In genomic region chr11:129846508-129847335, GRCh38 we compare ENCODE assay signal across 8 cellular contexts. TPM values are rescaled to one million over a fixed set of nuclear protein-coding genes. Genes with fewer than 3 reads are reported as not detected.
DNase-seq lines count a peak whose midpoint lies in the region; ATAC-seq, FAIRE-seq and TF ChIP-seq lines count a peak whose summit lies in the region.

No MANE protein-coding gene starts in this region.

- in situ Hi-C loops in GM12878 (cut with MboI), result no loop called here

- no peaks in the 10 kb centered on the region for H3K9me3 Mint-ChIP-seq in H9

- H3K4ac ChIP-seq in neuronal stem cell (ENCODE audit: low read length) (no peak overlapping the region), H9 (ENCODE audit: low read depth, low read length) (no peak overlapping the region)

- H4K5ac ChIP-seq in H9 (ENCODE audit: insufficient read length, low read depth, low read length), result no peak overlapping the region

- no TSS peak for BruUV-seq in GM12878 (replicated peaks; lab: Mats Ljungman, UMichigan)

- H3K27ac ChIP-seq in GM12878 (ENCODE audit: control insufficient read depth, insufficient read depth) (no peak overlapping the region), neuronal stem cell (replicated peaks; ENCODE audit: low read length) (no peak overlapping the region), H9 (ENCODE audit: insufficient read length, low read depth, low read length) (no peak overlapping the region)

- peak overlapping the region; percentile 73 for H3K18ac ChIP-seq in neuronal stem cell (ENCODE audit: low read length)
- no peak overlapping the region for H3K18ac ChIP-seq in H9 (ENCODE audit: insufficient read length, low read depth, low read length)

- H3K4me2 ChIP-seq in GM12878 (ENCODE audit: control insufficient read depth, insufficient read depth) (no peak overlapping the region), neuronal stem cell (ENCODE audit: insufficient read depth, low read length, poor library complexity, severe bottlenecking) (no peak overlapping the region), H9 (ENCODE audit: insufficient read depth, insufficient read length, low read length) (no peak overlapping the region)

- SMC1A ChIA-PET in GM12878 (lab: Charles Lee; ENCODE audit: uncharacterized antibody, unreplicated experiment), result no interaction called here

- no peak for TF ChIP-seq RAD21 in GM12878 (IDR thresholded peaks at IDR 0.05; ENCODE audit: insufficient read depth, low read depth, low read length)

- H3K4me1 ChIP-seq in GM12878 (ENCODE audit: control insufficient read depth, insufficient read depth, low read length), result no peaks in the 10 kb centered on the region
- peaks cover 0 to 6% of the 10 kb centered on the region in 2 donors for H3K4me1 ChIP-seq in neuronal stem cell (ENCODE audit: control insufficient read depth in 2 of 2, insufficient read depth in 1 of 2, low read depth in 1 of 2, low read length in 2 of 2)
- no peaks in the 10 kb centered on the region for H3K4me1 ChIP-seq in H9 (ENCODE audit: insufficient read depth, low read length)

- H4K8ac ChIP-seq in neuronal stem cell (ENCODE audit: low read depth, low read length), result no peak overlapping the region
- no peak overlapping the region for H4K8ac ChIP-seq in H9 (replicated peaks; ENCODE audit: insufficient read length, low read depth, low read length)

- H3K27me3 ChIP-seq in GM12878 (replicated peaks in 1 of 2; ENCODE audit: control insufficient read depth in 2 of 2, insufficient read depth in 2 of 2, low read length in 1 of 2) (no peaks in the 10 kb centered on the region), neuronal stem cell (ENCODE audit: control insufficient read depth in 3 of 3, insufficient read depth in 3 of 3, low read depth in 1 of 3, low read length in 3 of 3) (no peaks in the 10 kb centered on the region), H9 (ENCODE audit: insufficient read depth, low read length) (no peaks in the 10 kb centered on the region)

- WGBS in GM12878 (ENCODE audit: insufficient coverage, insufficient replicate concordance, low lambda C conversion rate, missing lambda C conversion rate), result 24% methylated on average over 6 of the region's 6 CpGs
- WGBS in neuronal stem cell (ENCODE audit: extremely low coverage in 2 of 2, insufficient read length in 2 of 2, insufficient replicate concordance in 1 of 2), 2 donors, result no CpG with 5 or more reads among the region's 6 CpGs
- WGBS in H9 (ENCODE audit: extremely low coverage, insufficient read length, low lambda C conversion rate), result no CpG with 5 or more reads among the region's 6 CpGs

- no peak overlapping the region for H2BK20ac ChIP-seq in H9 (ENCODE audit: low read depth, low read length, poor library complexity, severe bottlenecking)

- H3K79me1 ChIP-seq in neuronal stem cell (ENCODE audit: low read depth, low read length), result no peaks in the 10 kb centered on the region
- no peaks in the 10 kb centered on the region for H3K79me1 ChIP-seq in H9 (ENCODE audit: insufficient read depth, low read depth, low read length, poor library complexity, severe bottlenecking)

- no peaks in the 10 kb centered on the region for H3K23me2 ChIP-seq in H9 (ENCODE audit: insufficient read length, low read depth, low read length, poor library complexity, severe bottlenecking)

- TF ChIP-seq EP300 in GM12878 (IDR thresholded peaks at IDR 0.05; ENCODE audit: borderline replicate concordance in 1 of 2, control insufficient read depth in 1 of 2, low read depth in 2 of 2, low read length in 2 of 2), result no peak

- TF ChIP-seq CTCF in GM12878 (IDR thresholded peaks at IDR 0.05 in 2 of 3, conservative IDR thresholded peaks at IDR 0.05 in 1 of 3; ENCODE audit: control insufficient read depth in 2 of 3, extremely low read depth in 1 of 3, insufficient read depth in 1 of 3, low read depth in 3 of 3, low read length in 3 of 3) (no peak), H9 (conservative IDR thresholded peaks at IDR 0.05) (no peak)

- H2AFZ ChIP-seq in GM12878 (ENCODE audit: control insufficient read depth, low read depth, low read length) (no peak overlapping the region), neuronal stem cell (ENCODE audit: low read length) (no peak overlapping the region), H9 (ENCODE audit: low read length) (no peak overlapping the region)

- no peak overlapping the region for H3K56ac ChIP-seq in H9 (ENCODE audit: insufficient read length, low read depth, low read length)

- H2AK5ac ChIP-seq in neuronal stem cell (ENCODE audit: low read depth, low read length), result no peak overlapping the region
- H2AK5ac ChIP-seq in H9 (ENCODE audit: insufficient read length, low read length), result no peak overlapping the region

- peak overlapping the region in 1 of 3 experiments; percentile 93; a peak in 2 of 7 replicates for H3K27ac Mint-ChIP-seq in H9

- H3K4me1 Mint-ChIP-seq in H9, result peaks cover 4 to 9% of the 10 kb centered on the region in 2 experiments; a peak in 3 of 4 replicates

- CTCF ChIA-PET in GM12878 (lab: Yijun Ruan, JAX), result no interaction called here

- H3K4me3 ChIP-seq in GM12878 (no peak overlapping the region), neuronal stem cell (ENCODE audit: low read length in 2 of 2) (no peak overlapping the region)

- no peak overlapping the region for H3K14ac ChIP-seq in neuronal stem cell (ENCODE audit: low read length)
- H3K14ac ChIP-seq in H9 (ENCODE audit: insufficient read depth, low read length), result no peak overlapping the region

- no peak overlapping the region for H4K91ac ChIP-seq in neuronal stem cell (ENCODE audit: low read depth, low read length, poor library complexity)
- no peak overlapping the region for H4K91ac ChIP-seq in H9 (ENCODE audit: insufficient read length, low read depth, low read length)

- POLR2A ChIA-PET in GM12878 (lab: Charles Lee), result no interaction called here

- intact Hi-C loops in GM12878 (cut with micrococcal nuclease; ENCODE audit: unreplicated experiment), result no loop called here

- H2BK12ac ChIP-seq in neuronal stem cell (ENCODE audit: low read length) (no peak overlapping the region), H9 (ENCODE audit: insufficient read length, low read depth, low read length) (no peak overlapping the region)

- H3K79me2 ChIP-seq in GM12878 (ENCODE audit: control insufficient read depth, insufficient read depth, low read length), result no peaks in the 10 kb centered on the region
- H3K79me2 ChIP-seq in H9 (ENCODE audit: insufficient read depth, low read length), result no peaks in the 10 kb centered on the region

- H3K23ac ChIP-seq in neuronal stem cell (ENCODE audit: low read depth, low read length, poor library complexity), result no peak overlapping the region
- H3K23ac ChIP-seq in H9 (ENCODE audit: insufficient read length, low read depth, low read length), result no peak overlapping the region

- H3K36me3 ChIP-seq in GM12878 (ENCODE audit: control insufficient read depth in 2 of 2, insufficient read depth in 2 of 2, low read length in 1 of 2), result no peaks in the 10 kb centered on the region
- H3K36me3 ChIP-seq in neuronal stem cell (replicated peaks in 1 of 2; ENCODE audit: control insufficient read depth in 2 of 2, insufficient read depth in 2 of 2, low read length in 2 of 2), result no peaks in the 10 kb centered on the region

- H2BK15ac ChIP-seq in neuronal stem cell (ENCODE audit: low read length) (no peak overlapping the region), H9 (ENCODE audit: low read depth, low read length) (no peak overlapping the region)

- ATAC-seq in GM12878 (peak; percentile 81), HG02623 (IDR thresholded peaks at IDR 0.05; ENCODE audit: unreplicated experiment) (no peak)

- no peak overlapping the region for H3K4me3 Mint-ChIP-seq in H9

- H3K27me3 Mint-ChIP-seq in H9 (ENCODE audit: low read depth), result no peaks in the 10 kb centered on the region; the same call in 1 of the 2 replicates

- H2BK120ac ChIP-seq in neuronal stem cell (ENCODE audit: low read depth, low read length), result no peak overlapping the region
- H2BK120ac ChIP-seq in H9 (ENCODE audit: low read depth, low read length, poor library complexity, severe bottlenecking), result no peak overlapping the region

- no peak overlapping the region for H3T11ph ChIP-seq in H9 (ENCODE audit: low read length)

- no peaks in the 10 kb centered on the region for H4K20me1 ChIP-seq in GM12878 (ENCODE audit: control insufficient read depth, insufficient read depth)
- H4K20me1 ChIP-seq in H9 (ENCODE audit: control insufficient read depth, insufficient read depth, insufficient read length), result no peaks in the 10 kb centered on the region

- H3K9me3 ChIP-seq in GM12878 (replicated peaks; ENCODE audit: control insufficient read depth, insufficient read depth, low read length) (no peaks in the 10 kb centered on the region), neuronal stem cell (replicated peaks in 1 of 2; ENCODE audit: control insufficient read depth in 2 of 2, insufficient read depth in 1 of 2, low read depth in 1 of 2, low read length in 2 of 2) (peaks cover 0 to 2% of the 10 kb centered on the region in 2 donors), H9 (ENCODE audit: control insufficient read depth, low read depth, low read length) (no peaks in the 10 kb centered on the region)

- H3K36me3 Mint-ChIP-seq in H9 (ENCODE audit: insufficient read depth in 1 of 3, low read depth in 3 of 3), result no peaks in the 10 kb centered on the region

- H3K9ac ChIP-seq in GM12878 (ENCODE audit: control insufficient read depth, insufficient read depth, low read length), result no peak overlapping the region
- no peak overlapping the region for H3K9ac ChIP-seq in neuronal stem cell (ENCODE audit: low read depth, low read length, poor library complexity)
- no peak overlapping the region for H3K9ac ChIP-seq in H9 (ENCODE audit: extremely low read depth, insufficient read length, low read length)

- H2BK5ac ChIP-seq in neuronal stem cell (ENCODE audit: low read length) (no peak overlapping the region), H9 (ENCODE audit: insufficient read length, low read length) (no peak overlapping the region)

- FAIRE-seq in GM12878 (lab: Jason Lieb, UNC), result peak; percentile 18

- RAD21 ChIA-PET in GM12878 (lab: Charles Lee; ENCODE audit: unreplicated experiment), result no interaction called here

- DNase-seq in GM04503 (ENCODE audit: low read depth) (peak; percentile 87), NCI-H187 treated with DMSO at 0.1 percent for 48 hours (lab: John Stamatoyannopoulos, UW) (peak; percentile 63), GM12878 (ENCODE audit: low read depth, low spot score) (peak; percentile 17), neuronal stem cell (ENCODE audit: low spot score) (no peak), D341Med (ENCODE audit: low spot score) (no peak), H9 (no peak)
- no peak for DNase-seq in activated effector memory CD4-positive, alpha-beta T cell treated with anti-CD3 and anti-CD28 coated beads, Interleukin-2, amount 50 U/mL, for 16 hours

- no peak for TF ChIP-seq POLR2A in GM12878 (IDR thresholded peaks at IDR 0.05; ENCODE audit: low read depth, low read length)

RNA-seq across cellular contexts. Expression of gene TMEM45B, which starts 31.1 kb away (rescaled TPM):
- total RNA-seq in GM12878 (2013; cell fraction: nucleolus; rRNA removed), result not detected in 2 replicates
- total RNA-seq in GM12878 (2014; rRNA removed) (not detected in 2 replicates), GM12878 (2014; rRNA removed; fragmentation: Illumina TruSeq; extraction: Trizol) (not detected in 2 replicates), GM12878 (2021) (0.13 TPM in 1 of 2 replicates, not detected in the other), H9 (2021) (0.35 and 0.70 TPM in 2 replicates)
- not detected for polyA plus RNA-seq in GM12878 (2011; ENCODE audit: low read depth)
- polyA plus RNA-seq in GM12878 (2011; rRNA removed) (not detected in 2 replicates), GM12878 (2014; fragmentation: Illumina TruSeq; extraction: Trizol) (not detected in 2 replicates), GM12878 (2014; fragmentation: Nextera tagmentation; extraction: Ambion mirVana) (under 1 TPM in 1 of 2 experiments, not detected in 1; 0.05 TPM), GM12878 (2014; rRNA removed) (not detected in 2 replicates), GM12878 (2016; fragmentation: Nextera tagmentation; extraction: Ambion mirVana) (not detected)
- polyA plus RNA-seq in GM12878 (2011; cell fraction: cytosol; rRNA removed), result not detected in 2 replicates
- not detected in 2 replicates for polyA plus RNA-seq in GM12878 (2011; cell fraction: nucleus; rRNA removed)
- 0.07 TPM in 1 of 2 replicates, not detected in the other for polyA plus RNA-seq in GM12878 (2012)
- polyA minus RNA-seq in GM12878 (2011; rRNA and poly(A)+ RNA removed), result not detected in 2 replicates
- polyA minus RNA-seq in GM12878 (2011; cell fraction: cytosol; rRNA and poly(A)+ RNA removed), result not detected in 2 replicates
- not detected in 2 replicates for polyA minus RNA-seq in GM12878 (2011; cell fraction: nucleus; rRNA and poly(A)+ RNA removed)
- not detected for polyA plus RNA-seq in neuronal stem cell (2013, experiment 1 of 2)
- polyA plus RNA-seq in neuronal stem cell (2013, experiment 2 of 2), result 0.04 TPM

RNA-seq across cellular contexts. Expression of gene NFRKB, which starts 48.7 kb away (rescaled TPM):
- total RNA-seq in GM12878 (2013; cell fraction: nucleolus; rRNA removed), result 80.3 and 85.8 TPM in 2 replicates
- total RNA-seq in GM12878 (2014; rRNA removed) (15.1 and 16.2 TPM in 2 replicates), GM12878 (2014; rRNA removed; fragmentation: Illumina TruSeq; extraction: Trizol) (10.7 and 11.0 TPM in 2 replicates), GM12878 (2021) (21.7 TPM in 2 replicates), H9 (2021) (40.3 and 41.0 TPM in 2 replicates)
- polyA plus RNA-seq in GM12878 (2011; ENCODE audit: low read depth), result 10.2 TPM
- polyA plus RNA-seq in GM12878 (2011; rRNA removed) (12.0 and 14.5 TPM in 2 replicates), GM12878 (2014; fragmentation: Illumina TruSeq; extraction: Trizol) (11.3 and 13.7 TPM in 2 replicates), GM12878 (2014; fragmentation: Nextera tagmentation; extraction: Ambion mirVana) (1 to 10 TPM; 3.7 to 5.4 TPM), GM12878 (2014; rRNA removed) (12.8 and 14.2 TPM in 2 replicates), GM12878 (2016; fragmentation: Nextera tagmentation; extraction: Ambion mirVana) (10 to 100 TPM; 16.4 to 19.3 TPM)
- polyA plus RNA-seq in GM12878 (2011; cell fraction: cytosol; rRNA removed), result 18.9 and 19.3 TPM in 2 replicates
- polyA plus RNA-seq in GM12878 (2011; cell fraction: nucleus; rRNA removed), result 77.4 and 84.3 TPM in 2 replicates
- 15.1 and 16.6 TPM in 2 replicates for polyA plus RNA-seq in GM12878 (2012)
- 18.8 and 21.7 TPM in 2 replicates for polyA minus RNA-seq in GM12878 (2011; rRNA and poly(A)+ RNA removed)
- 5.7 and 6.1 TPM in 2 replicates for polyA minus RNA-seq in GM12878 (2011; cell fraction: cytosol; rRNA and poly(A)+ RNA removed)
- polyA minus RNA-seq in GM12878 (2011; cell fraction: nucleus; rRNA and poly(A)+ RNA removed), result 23.7 and 32.7 TPM in 2 replicates
- 22.1 TPM for polyA plus RNA-seq in neuronal stem cell (2013, experiment 1 of 2)
- polyA plus RNA-seq in neuronal stem cell (2013, experiment 2 of 2), result 21.5 TPM

Comparison
In these comparisons a context has a peak if more than half of its experiments do, and no peak if none do; other contexts are left out.
1. DNase-seq: peak in GM04503 (single experiment), NCI-H187 treated with DMSO at 0.1 percent for 48 hours (single experiment) and GM12878 (single experiment); none in neuronal stem cell (single experiment), D341Med (single experiment), H9 (single experiment) and activated effector memory CD4-positive, alpha-beta T cell treated with anti-CD3 and anti-CD28 coated beads, Interleukin-2, amount 50 U/mL, for 16 hours (single experiment).